16 cellular contexts compared by ENCODE assay signal in genomic region chr4:7894677-7895181, GRCh38. TPM values are rescaled to one million over a fixed set of nuclear protein-coding genes. Genes with fewer than 3 reads are reported as not detected.
DNase-seq lines count a peak whose midpoint lies in the region; ATAC-seq and TF ChIP-seq lines count a peak whose summit lies in the region.
"Had no signal": no experiment of that assay in that cellular context is flagged by ENCODE, and none has a peak within 500 bp of the region (broad histone marks: within the 10 kb centered on the region; RNA-seq: fewer than 3 reads in every experiment).

No MANE protein-coding gene starts in this region.

- H3K4me1 Mint-ChIP-seq in H9 (peaks cover 57 to 69% of the 10 kb centered on the region in 2 experiments), osteocyte (ENCODE audit: unreplicated experiment) (peaks cover 67% of the 10 kb centered on the region)

- H2AK5ac ChIP-seq in H9 (ENCODE audit: insufficient read length, low read length) = no peak overlapping the region

- H2BK5ac ChIP-seq in H9 (ENCODE audit: insufficient read length, low read length) = no peak overlapping the region

- H2BK120ac ChIP-seq in H9 (ENCODE audit: low read depth, low read length, poor library complexity, severe bottlenecking) = no peak overlapping the region

- no peaks in the 10 kb centered on the region; a peak in 2 of 5 replicates for H3K9me3 Mint-ChIP-seq in H9
- H3K9me3 Mint-ChIP-seq in osteocyte (ENCODE audit: unreplicated experiment) = no peaks in the 10 kb centered on the region
- H3K9me3 Mint-ChIP-seq: activated T-helper 2 cell treated with anti-CD3 and anti-CD28 coated beads, Interferon-gamma antibody, Interleukin-2, Interleukin-4, amounts not matched to agents 10 μg/mL and 5 μg/mL and 100 μg/mL, durations not matched to agents 14 hours and 24 hours and 36 hours had no signal

- ATAC-seq in esophagus mucosa (peak; percentile 5), GM19328 (IDR thresholded peaks at IDR 0.05; ENCODE audit: unreplicated experiment) (no peak)
- ATAC-seq: right lobe of liver had no signal

- no peak overlapping the region for H4K91ac ChIP-seq in H9 (ENCODE audit: insufficient read length, low read depth, low read length)

- no peaks in the 10 kb centered on the region; the same call in 1 of the 2 replicates for H3K79me2 ChIP-seq in H9 (ENCODE audit: insufficient read depth, low read length)

- H3K23ac ChIP-seq in H9 (ENCODE audit: insufficient read length, low read depth, low read length) = no peak overlapping the region

- H3K18ac ChIP-seq in H9 (ENCODE audit: insufficient read length, low read depth, low read length) = no peak overlapping the region

- no peak overlapping the region for H2BK20ac ChIP-seq in H9 (ENCODE audit: low read depth, low read length, poor library complexity, severe bottlenecking)

- no peak overlapping the region for H4K8ac ChIP-seq in H9 (replicated peaks; ENCODE audit: insufficient read length, low read depth, low read length)

- no peak overlapping the region for H4K5ac ChIP-seq in H9 (ENCODE audit: insufficient read length, low read depth, low read length)

- no peak overlapping the region for H2BK15ac ChIP-seq in H9 (ENCODE audit: low read depth, low read length)

- no peaks in the 10 kb centered on the region for H3K23me2 ChIP-seq in H9 (ENCODE audit: insufficient read length, low read depth, low read length, poor library complexity, severe bottlenecking)

- no peak overlapping the region for H3K27ac ChIP-seq in H9 (ENCODE audit: insufficient read length, low read depth, low read length)
- H3K27ac ChIP-seq: right lobe of liver had no signal

- no peak for DNase-seq in H9
- DNase-seq in NCI-H82 treated with DMSO at 0.1 percent for 48 hours (lab: John Stamatoyannopoulos, UW; ENCODE audit: unreplicated experiment) = peak; percentile 76
- no peak for DNase-seq in osteocyte (ENCODE audit: extremely low spot score, unreplicated experiment)
- no peak for DNase-seq in foreskin melanocyte
- no peak for DNase-seq in amygdala (lab: John Stamatoyannopoulos, UW)
- no peak for DNase-seq in NCI-H1930 (lab: John Stamatoyannopoulos, UW)
- DNase-seq: dermis blood vessel endothelial cell; MM.1S; NCI-H2227 treated with DMSO at 0.1 percent for 48 hours; right lobe of liver; stimulated activated CD4-positive, alpha-beta T cell treated with anti-CD3 and anti-CD28 coated beads, Interleukin-4, amount 100 ng/mL, for 24 hours; SW 1271 had no signal

- no peaks in the 10 kb centered on the region for H4K20me1 ChIP-seq in H9 (ENCODE audit: control insufficient read depth, insufficient read depth, insufficient read length)

- H3K4me1 ChIP-seq in H9 (ENCODE audit: insufficient read depth, low read length) = peaks cover 9% of the 10 kb centered on the region; the same call in 1 of the 2 replicates
- H3K4me1 ChIP-seq: right lobe of liver had no signal

- H3K27me3 Mint-ChIP-seq in H9 (ENCODE audit: low read depth) (no peaks in the 10 kb centered on the region; the same call in 1 of the 2 replicates), osteocyte (ENCODE audit: unreplicated experiment) (no peaks in the 10 kb centered on the region)

- H3K56ac ChIP-seq in H9 (ENCODE audit: insufficient read length, low read depth, low read length) = no peak overlapping the region

- WGBS in H9 (ENCODE audit: extremely low coverage, insufficient read length, low lambda C conversion rate) = no CpG with 5 or more reads among the region's 15 CpGs

- H3K4me2 ChIP-seq in H9 (ENCODE audit: insufficient read depth, insufficient read length, low read length) = no peak overlapping the region

- no peak overlapping the region for H2AFZ ChIP-seq in H9 (ENCODE audit: low read length)

- H3K9ac ChIP-seq in H9 (ENCODE audit: extremely low read depth, insufficient read length, low read length) = no peak overlapping the region

- H3K27ac Mint-ChIP-seq in H9 (peak overlapping the region in 2 of 3 experiments; percentile 45 to 80; a peak in 4 of 7 replicates), osteocyte (ENCODE audit: unreplicated experiment) (peak overlapping the region; percentile 52)
- H3K27ac Mint-ChIP-seq: activated T-helper 2 cell treated with anti-CD3 and anti-CD28 coated beads, Interferon-gamma antibody, Interleukin-2, Interleukin-4, amounts not matched to agents 10 μg/mL and 5 μg/mL and 100 μg/mL, durations not matched to agents 14 hours and 24 hours and 36 hours had no signal

- no peak overlapping the region for H3K4ac ChIP-seq in H9 (ENCODE audit: low read depth, low read length)

- no peaks in the 10 kb centered on the region for H3K27me3 ChIP-seq in H9 (ENCODE audit: insufficient read depth, low read length)
- H3K27me3 ChIP-seq: right lobe of liver had no signal

- peaks cover 3% of the 10 kb centered on the region for H3K79me1 ChIP-seq in H9 (ENCODE audit: insufficient read depth, low read depth, low read length, poor library complexity, severe bottlenecking)

- H3K36me3 Mint-ChIP-seq in H9 (ENCODE audit: insufficient read depth in 1 of 3, low read depth in 3 of 3) (no peaks in the 10 kb centered on the region), osteocyte (ENCODE audit: unreplicated experiment) (peaks cover 4% of the 10 kb centered on the region)

- no peaks in the 10 kb centered on the region for H3K9me3 ChIP-seq in H9 (ENCODE audit: control insufficient read depth, low read depth, low read length)
- H3K9me3 ChIP-seq: right lobe of liver had no signal

- H3T11ph ChIP-seq in H9 (ENCODE audit: low read length) = no peak overlapping the region

- peak overlapping the region; percentile 16; the same call in 1 of the 2 replicates for H3K14ac ChIP-seq in H9 (ENCODE audit: insufficient read depth, low read length)

- TF ChIP-seq CTCF in H9 (conservative IDR thresholded peaks at IDR 0.05) (no peak), osteocyte (IDR thresholded peaks at IDR 0.05) (no peak)

- H2BK12ac ChIP-seq in H9 (ENCODE audit: insufficient read length, low read depth, low read length) = no peak overlapping the region

- no peak overlapping the region for H3K4me3 Mint-ChIP-seq in H9
- no peak overlapping the region for H3K4me3 Mint-ChIP-seq in osteocyte (ENCODE audit: unreplicated experiment)

RNA-seq across cellular contexts. Expression of gene AFAP1, which starts 44.9 kb away (rescaled TPM):
- total RNA-seq in H9 (2021) = 5.4 and 6.5 TPM in 2 replicates
- 5.5 TPM for total RNA-seq in esophagus mucosa
- total RNA-seq in osteocyte = 64.9 and 66.9 TPM in 2 replicates
- total RNA-seq: OCI-LY7 had no signal
